12 cellular contexts compared by ENCODE assay signal in the genomic region with DNA sequence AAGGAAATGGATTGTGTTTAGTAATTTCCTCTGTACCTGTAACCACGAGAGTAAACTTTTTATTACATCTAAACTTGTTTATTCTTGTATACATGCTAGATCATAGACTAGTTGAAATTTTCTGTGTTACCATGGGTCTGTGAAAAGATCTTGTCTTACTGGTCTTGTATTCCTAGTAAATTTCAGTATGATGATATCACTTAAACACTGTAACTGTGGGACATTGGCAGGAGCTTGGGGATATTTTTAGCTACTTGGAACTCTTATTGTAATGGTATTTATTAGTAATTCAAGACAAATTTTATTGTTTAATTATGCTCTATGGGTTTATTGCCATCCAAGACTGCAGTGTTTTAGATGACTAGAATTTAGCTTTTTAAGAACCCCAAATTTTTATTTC. TPM values are rescaled to one million over a fixed set of nuclear protein-coding genes. Genes with fewer than 3 reads are reported as not detected.
DNase-seq lines count a peak whose midpoint lies in the region; ATAC-seq, FAIRE-seq and TF ChIP-seq lines count a peak whose summit lies in the region.
"Had no signal": no experiment of that assay in that cellular context is flagged by ENCODE, and none has a peak within 500 bp of the region (broad histone marks: within the 10 kb centered on the region; RNA-seq: fewer than 3 reads in every experiment).

No MANE protein-coding gene starts in this region.

- DNase-seq in GM18507 (ENCODE audit: extremely low spot score, insufficient read length, low read depth) = no peak
- DNase-seq in fibroblast of the aortic adventitia (ENCODE audit: low read depth) = peak; percentile 78
- DNase-seq in stromal cell of bone marrow (ENCODE audit: low read depth) = peak; percentile 44
- DNase-seq in activated CD4-positive, alpha-beta T cell treated with anti-CD3 and anti-CD28 coated beads, Interleukin-2, amount 50 U/mL, for 1 hour = no peak
- no peak for DNase-seq in NCI-H2081 treated with DMSO at 0.1 percent for 48 hours (lab: John Stamatoyannopoulos, UW)
- DNase-seq: activated T-cell treated with anti-CD3 and anti-CD28 coated beads, Interleukin-2, amount 50 U/mL, for 48 hours; DMS53; NCI-H526; SJCRH30 had no signal

- no peak for TF ChIP-seq CTCF in fibroblast of the aortic adventitia (IDR thresholded peaks at IDR 0.05; ENCODE audit: insufficient read depth, low read length)

- no peak for ATAC-seq in HG02938 (IDR thresholded peaks at IDR 0.05; ENCODE audit: unreplicated experiment)
- ATAC-seq: WTC11 had no signal

- no peak overlapping the region for H3K4me3 ChIP-seq in fibroblast of the aortic adventitia (ENCODE audit: low read depth, low read length)
- H3K4me3 ChIP-seq: SJCRH30 had no signal

- peak overlapping the region; percentile 62 for H3K27ac ChIP-seq in angular gyrus (ENCODE audit: low read depth, low read length)
- H3K27ac ChIP-seq: SJCRH30 had no signal

- FAIRE-seq in GM18507 (lab: Jason Lieb, UNC) = peak; percentile 33

RNA-seq across cellular contexts. Expression of gene TULP4, which starts 25.9 kb away (rescaled TPM):
- total RNA-seq in fibroblast of the aortic adventitia (ENCODE audit: low replicate concordance) = 131 and 354 TPM in 2 replicates

Comparison
In these comparisons a context has a peak if more than half of its experiments do, and no peak if none do; other contexts are left out.
1. DNase-seq: peak in fibroblast of the aortic adventitia (single experiment) and stromal cell of bone marrow (single experiment); none in GM18507 (single experiment), activated CD4-positive, alpha-beta T cell treated with anti-CD3 and anti-CD28 coated beads, Interleukin-2, amount 50 U/mL, for 1 hour (single experiment) and NCI-H2081 treated with DMSO at 0.1 percent for 48 hours (single experiment).